Comparison of ENCODE assay signal across 21 cellular contexts in the genomic region with DNA sequence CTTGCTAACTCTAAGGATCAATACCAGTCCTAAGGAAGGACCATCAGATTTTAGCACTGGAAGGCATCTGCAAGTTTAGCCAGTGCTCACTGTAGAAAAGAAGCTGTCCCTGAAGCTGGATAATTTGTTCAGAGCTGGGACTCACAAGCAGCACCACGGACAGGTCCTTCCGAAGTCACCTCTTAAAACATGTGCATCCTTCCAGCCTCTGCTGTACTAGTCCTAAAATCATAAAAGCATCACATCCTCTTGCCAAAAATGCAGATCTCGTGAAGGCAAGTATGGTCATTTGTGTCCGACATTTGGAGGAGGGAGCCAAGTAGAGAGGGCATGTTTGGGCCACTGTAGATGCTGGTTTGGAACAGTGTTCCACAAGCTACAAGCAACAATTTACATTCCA.
"Had no signal": no experiment of that assay in that cellular context is flagged by ENCODE, and none has a peak within 500 bp of the region (broad histone marks: within the 10 kb centered on the region; RNA-seq: fewer than 3 reads in every experiment).

No MANE protein-coding gene starts in this region.

- H3K9me3 ChIP-seq: body of pancreas, gastrocnemius medialis, suprapubic skin, tibial nerve had no signal

- DNase-seq: activated CD4-positive, alpha-beta T cell treated with anti-CD3 and anti-CD28 coated beads, Interleukin-2, amount 50 U/mL, for 1 hour; activated CD4-positive, CD25-positive, alpha-beta regulatory T cell treated with anti-CD3 and anti-CD28 coated beads, Interleukin-2, amount 50 U/mL, for 72 hours; activated CD8-positive, alpha-beta T cell treated with anti-CD3 and anti-CD28 coated beads, Interleukin-2, amount 10 ng/mL, durations not matched to agents 7 days and 5 days; activated gamma-delta T cell; activated naive CD4-positive, alpha-beta T cell treated with anti-CD3 and anti-CD28 coated beads, Interleukin-2, amount 50 U/mL, for 16 hours; activated naive CD8-positive, alpha-beta T cell treated with anti-CD3 and anti-CD28 coated beads, Interleukin-2, amount 50 U/mL, for 24 hours; body of pancreas; gastrocnemius medialis; hypothalamus; posterior cingulate gyrus; stimulated activated CD4-positive, alpha-beta T cell treated with anti-CD3 and anti-CD28 coated beads, Interleukin-15, amount 100 ng/mL, for 24 hours; stomach; WERI-Rb-1 had no signal

- ATAC-seq: activated CD8-positive, alpha-beta T cell treated with anti-CD3 and anti-CD28 coated beads, Interleukin-2, amount 10 ng/mL, durations not matched to agents 7 days and 5 days; activated naive CD8-positive, alpha-beta T cell treated with anti-CD3 and anti-CD28 coated beads, Interleukin-2, amount 50 U/mL, for 24 hours; body of pancreas; gastrocnemius medialis; sciatic nerve; stimulated activated memory B cell treated with anti-CD40 and anti-IgM and Interleukin-4, amounts not matched to agents 10 μg/mL and 1 μg/mL and 100 μg/mL, for 72 hours had no signal

- H3K27me3 ChIP-seq: body of pancreas, stomach, tibial nerve had no signal

- H3K4me2 ChIP-seq: smooth muscle cell had no signal

- H3K4me1 ChIP-seq: body of pancreas, gastrocnemius medialis, stomach, suprapubic skin, tibial nerve had no signal

- H3K36me3 ChIP-seq: gastrocnemius medialis, stomach, suprapubic skin, tibial nerve, WERI-Rb-1 had no signal

- H3K4me3 ChIP-seq: body of pancreas, gastrocnemius medialis, smooth muscle cell, stomach, suprapubic skin, tibial nerve had no signal

- H3K27ac ChIP-seq: body of pancreas, gastrocnemius medialis, stomach, suprapubic skin, tibial nerve, WERI-Rb-1 had no signal

- FAIRE-seq: endometrium, islet of Langerhans, TTC549 had no signal
